ENCODE assay signal across 8 cellular contexts in genomic region chr17:8867361-8867981, GRCh38. TPM values are rescaled to one million over a fixed set of nuclear protein-coding genes. Genes with fewer than 3 reads are reported as not detected.
A peak's percentile ranks its signal among the peaks of the same experiment; 100 is the strongest.
DNase-seq lines count a peak whose midpoint lies in the region; ATAC-seq and TF ChIP-seq lines count a peak whose summit lies in the region.
"Had no signal": no experiment of that assay in that cellular context is flagged by ENCODE, and none has a peak within 500 bp of the region (broad histone marks: within the 10 kb centered on the region; RNA-seq: fewer than 3 reads in every experiment).

PIK3R6 (minus strand) TSS chr17:8867674; CDS start chr17:8849794, 17,880 bp downstream.

- DNase-seq in GM10248 (ENCODE audit: extremely low spot score) (peak; percentile 57), naive B cell (no peak), middle frontal gyrus (ENCODE audit: extremely low spot score, low spot score) (no peak), DMS53 (lab: John Stamatoyannopoulos, UW) (no peak), amniotic stem cell (lab: John Stamatoyannopoulos, UW) (no peak)
- DNase-seq in activated CD8-positive, alpha-beta memory T cell treated with anti-CD3 and anti-CD28 coated beads, Interleukin-2, amount 10 ng/mL, durations not matched to agents 7 days and 5 days = no peak

- ATAC-seq in GM21515 (IDR thresholded peaks at IDR 0.05; ENCODE audit: unreplicated experiment) (peak; percentile 46), naive B cell (ENCODE audit: low read depth in 2 of 2) (peak; percentile 28 to 45)
- peak; percentile 66 for ATAC-seq in activated CD8-positive, alpha-beta memory T cell treated with anti-CD3 and anti-CD28 coated beads, Interleukin-2, amount 10 ng/mL, durations not matched to agents 7 days and 5 days

- H3K36me3 Mint-ChIP-seq in activated CD8-positive, alpha-beta memory T cell treated with anti-CD3 and anti-CD28 coated beads, Interleukin-2, amount 10 ng/mL, durations not matched to agents 7 days and 5 days = peaks cover 2% of the 10 kb centered on the region
- no peaks in the 10 kb centered on the region for H3K36me3 Mint-ChIP-seq in naive B cell

- H3K4me1 Mint-ChIP-seq in activated CD8-positive, alpha-beta memory T cell treated with anti-CD3 and anti-CD28 coated beads, Interleukin-2, amount 10 ng/mL, durations not matched to agents 7 days and 5 days = peaks cover 34% of the 10 kb centered on the region
- H3K4me1 Mint-ChIP-seq in naive B cell = peaks cover 15 to 23% (median 16%) of the 10 kb centered on the region in 3 donors
- H3K4me1 Mint-ChIP-seq: nephron had no signal

- no peaks in the 10 kb centered on the region for H3K9me3 Mint-ChIP-seq in activated CD8-positive, alpha-beta memory T cell treated with anti-CD3 and anti-CD28 coated beads, Interleukin-2, amount 10 ng/mL, durations not matched to agents 7 days and 5 days (ENCODE audit: low read depth)
- H3K9me3 Mint-ChIP-seq in naive B cell = peaks cover 0 to 2% (median 0%) of the 10 kb centered on the region in 7 donors
- H3K9me3 Mint-ChIP-seq: nephron had no signal

- CTCF ChIA-PET in GM10248 (lab: Yijun Ruan, JAX) = interaction anchor here (0.8 to 4.2 kb wide), 9 partner anchors 13 to 131 kb away, joined by 3 to 29 read pairs (median 3); no protein-coding TSS in a partner anchor
- CTCF ChIA-PET in activated CD8-positive, alpha-beta memory T cell treated with anti-CD3 and anti-CD28 coated beads, Interleukin-2, amount 10 ng/mL, durations not matched to agents 7 days and 5 days (lab: Charles Lee) = interaction anchor here (0.7 to 1.3 kb wide), 4 partner anchors 27 to 130 kb away, joined by 3 to 6 read pairs (median 4); no protein-coding TSS in a partner anchor

- H3K27me3 Mint-ChIP-seq in activated CD8-positive, alpha-beta memory T cell treated with anti-CD3 and anti-CD28 coated beads, Interleukin-2, amount 10 ng/mL, durations not matched to agents 7 days and 5 days = no peaks in the 10 kb centered on the region
- H3K27me3 Mint-ChIP-seq in naive B cell = peaks cover 4 to 23% (median 15%) of the 10 kb centered on the region in 3 donors

- POLR2A ChIA-PET in GM10248 (lab: Yijun Ruan, JAX) = interaction anchor here (0.6 to 1.6 kb wide), 5 partner anchors 9 to 96 kb away, joined by 3 to 8 read pairs (median 4); no protein-coding TSS in a partner anchor

- H3K4me3 Mint-ChIP-seq in activated CD8-positive, alpha-beta memory T cell treated with anti-CD3 and anti-CD28 coated beads, Interleukin-2, amount 10 ng/mL, durations not matched to agents 7 days and 5 days = peak within 1 kb of the TSS; percentile 74
- peak within 1 kb of the TSS in 6 of 8 donors; percentile 30 to 76 (median 43) for H3K4me3 Mint-ChIP-seq in naive B cell

- H3K27ac Mint-ChIP-seq in activated CD8-positive, alpha-beta memory T cell treated with anti-CD3 and anti-CD28 coated beads, Interleukin-2, amount 10 ng/mL, durations not matched to agents 7 days and 5 days = peak within 1 kb of the TSS; percentile 71
- peak within 1 kb of the TSS in 4 of 6 donors; percentile 12 to 77 (median 60) for H3K27ac Mint-ChIP-seq in naive B cell

- no peak for TF ChIP-seq CTCF in GM10248 (IDR thresholded peaks at IDR 0.05; ENCODE audit: control extremely low read depth, extremely low read depth, low read depth, missing control alignments)

RNA-seq across cellular contexts. Expression of gene PIK3R6, which starts in this region (rescaled TPM):
- 1 to 10 TPM; 1.3 to 4.9 TPM for total RNA-seq in activated CD8-positive, alpha-beta memory T cell treated with anti-CD3 and anti-CD28 coated beads, Interleukin-2, amount 10 ng/mL, durations not matched to agents 7 days and 5 days
- under 1 TPM in 2 of 6 donors, not detected in 4; 0.18 to 0.30 TPM for polyA plus RNA-seq in naive B cell (ENCODE audit: low read depth in 6 of 6)

Comparison
In these comparisons a context has a peak if more than half of its experiments do, and no peak if none do; other contexts are left out.
1. Peak in ATAC-seq in naive B cell; RNA of the gene not detected or under 1 TPM.